ENCODE assay signal across 8 cellular contexts in the genomic region with DNA sequence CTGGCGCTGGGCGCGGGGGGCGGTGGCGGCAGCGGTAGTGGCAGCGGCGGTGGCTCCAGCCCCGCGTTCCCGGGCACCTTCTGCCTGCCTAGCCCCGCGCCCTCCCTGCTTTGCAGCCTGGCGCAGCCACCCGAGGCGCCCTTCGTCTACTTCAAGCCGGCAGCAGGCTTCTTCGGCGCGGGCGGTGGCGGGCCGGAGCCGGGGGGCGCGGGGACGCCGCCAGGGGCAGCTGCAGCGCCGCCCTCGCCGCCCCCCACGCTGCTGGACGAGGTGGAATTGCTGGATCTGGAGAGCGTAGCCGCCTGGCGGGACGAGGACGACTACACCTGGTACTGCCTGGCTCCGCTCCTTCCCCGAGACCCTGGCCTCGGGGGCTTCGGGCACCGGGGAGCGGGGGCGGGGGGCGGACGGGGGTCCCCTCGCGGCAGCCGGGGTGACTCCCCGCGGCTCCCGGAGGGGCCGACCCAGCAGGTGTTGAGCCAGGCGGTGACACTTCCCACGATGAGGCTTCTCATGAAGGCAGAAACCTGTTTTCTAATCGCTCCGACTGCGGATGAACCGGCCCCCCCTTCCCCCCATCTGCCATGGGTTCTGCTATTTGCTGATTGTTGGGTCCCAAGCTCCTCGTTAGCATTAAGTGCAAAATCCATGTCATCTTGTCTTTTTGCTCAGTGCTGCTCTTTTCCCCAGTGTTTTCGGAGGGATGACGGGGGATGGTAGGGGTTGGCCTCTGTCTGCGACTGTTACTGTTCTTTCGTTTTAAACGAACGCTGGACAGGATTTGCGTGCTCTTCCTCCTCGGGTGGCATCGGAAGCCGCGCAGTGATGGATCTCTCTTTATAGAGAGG. TPM values are rescaled to one million over a fixed set of nuclear protein-coding genes. Genes with fewer than 3 reads are reported as not detected.
DNase-seq lines count a peak whose midpoint lies in the region; ATAC-seq and TF ChIP-seq lines count a peak whose summit lies in the region.

No MANE protein-coding gene starts in this region.

- no peak overlapping the region for H3K27ac ChIP-seq in OCI-LY1 (ENCODE audit: low read depth, low read length, poor library complexity, severe bottlenecking)
- H3K27ac ChIP-seq in foreskin keratinocyte = no peak overlapping the region
- peak overlapping the region; percentile 68 for H3K27ac ChIP-seq in thymus (ENCODE audit: low read depth)

- H3K79me2 ChIP-seq in OCI-LY1 (ENCODE audit: insufficient read depth, low read length) = peaks cover 28% of the 10 kb centered on the region

- peak; percentile 27 for ATAC-seq in GM18873 (IDR thresholded peaks at IDR 0.05; ENCODE audit: low FRiP score, unreplicated experiment)
- peak; percentile 30 for ATAC-seq in HG03135 (IDR thresholded peaks at IDR 0.05; ENCODE audit: unreplicated experiment)
- ATAC-seq in foreskin keratinocyte = peak; percentile 42

- H3K27me3 Mint-ChIP-seq in activated T-helper 2 cell treated with anti-CD3 and anti-CD28 coated beads, Interferon-gamma antibody, Interleukin-2, Interleukin-4, amounts not matched to agents 10 μg/mL and 5 μg/mL and 100 μg/mL, durations not matched to agents 14 hours and 24 hours and 36 hours (ENCODE audit: low read depth) = peaks cover 22% of the 10 kb centered on the region
- H3K27me3 Mint-ChIP-seq in neural crest cell (ENCODE audit: low read depth) = peaks cover 22% of the 10 kb centered on the region

- intact Hi-C loops in activated T-helper 2 cell treated with anti-CD3 and anti-CD28 coated beads, Interferon-gamma antibody, Interleukin-2, Interleukin-4, amounts not matched to agents 10 μg/mL and 5 μg/mL and 100 μg/mL, durations not matched to agents 14 hours and 24 hours and 36 hours (cut with micrococcal nuclease) = loop anchor here (1.0 to 10.0 kb wide), 5 partner anchors 16 to 814 kb away; partner anchors contain the start of gene KCTD12

- no peaks in the 10 kb centered on the region for H3K9me3 ChIP-seq in OCI-LY1 (ENCODE audit: low read length)
- H3K9me3 ChIP-seq in thymus (ENCODE audit: control insufficient read depth) = no peaks in the 10 kb centered on the region

- H3K4me3 Mint-ChIP-seq in activated T-helper 2 cell treated with anti-CD3 and anti-CD28 coated beads, Interferon-gamma antibody, Interleukin-2, Interleukin-4, amounts not matched to agents 10 μg/mL and 5 μg/mL and 100 μg/mL, durations not matched to agents 14 hours and 24 hours and 36 hours (ENCODE audit: low read depth) = peak overlapping the region; percentile 98
- peak overlapping the region; percentile 96 for H3K4me3 Mint-ChIP-seq in neural crest cell

- H3K4me3 ChIP-seq in OCI-LY1 (ENCODE audit: low read depth, low read length, poor library complexity, severe bottlenecking) = peak overlapping the region; percentile 74
- peak overlapping the region; percentile 96 for H3K4me3 ChIP-seq in thymus (ENCODE audit: low read length)

- H3F3A ChIP-seq in OCI-LY1 (ENCODE audit: insufficient read depth, low read length) = no peaks in the 10 kb centered on the region

- H3K4me1 ChIP-seq in OCI-LY1 (ENCODE audit: insufficient read depth, low read length, severe bottlenecking) (peaks cover 50% of the 10 kb centered on the region), foreskin keratinocyte (peaks cover 8% of the 10 kb centered on the region), thymus (ENCODE audit: control insufficient read depth, insufficient read depth, low read length) (peaks cover 6% of the 10 kb centered on the region)

- H4K20me1 ChIP-seq in OCI-LY1 (ENCODE audit: insufficient read depth, low read length) = no peaks in the 10 kb centered on the region

- H3K9ac ChIP-seq in OCI-LY1 (ENCODE audit: low read length) = peak overlapping the region; percentile 69

- no peak overlapping the region for H2AFZ ChIP-seq in OCI-LY1 (ENCODE audit: low read length)

- H3K4me1 Mint-ChIP-seq in activated T-helper 2 cell treated with anti-CD3 and anti-CD28 coated beads, Interferon-gamma antibody, Interleukin-2, Interleukin-4, amounts not matched to agents 10 μg/mL and 5 μg/mL and 100 μg/mL, durations not matched to agents 14 hours and 24 hours and 36 hours (ENCODE audit: low read depth) = peaks cover 39% of the 10 kb centered on the region
- peaks cover 48% of the 10 kb centered on the region for H3K4me1 Mint-ChIP-seq in neural crest cell

- H3K27me3 ChIP-seq in OCI-LY1 (ENCODE audit: insufficient read depth, low read length) (no peaks in the 10 kb centered on the region), foreskin keratinocyte (peaks cover 79% of the 10 kb centered on the region), thymus (ENCODE audit: control insufficient read depth, insufficient read depth) (no peaks in the 10 kb centered on the region)

- DNase-seq in AG08395 (ENCODE audit: low spot score) (peak; percentile 7), foreskin keratinocyte (peak in 1 of 2 donors; percentile 2), neural crest cell (ENCODE audit: low read depth, low spot score) (peak; percentile 32)
- DNase-seq in activated T-helper 2 cell treated with anti-CD3 and anti-CD28 coated beads, Interferon-gamma antibody, Interleukin-2, Interleukin-4, amounts not matched to agents 10 μg/mL and 5 μg/mL and 100 μg/mL, durations not matched to agents 14 hours and 24 hours and 36 hours (ENCODE audit: low spot score) = peak; percentile 39

- H3K36me3 ChIP-seq in OCI-LY1 (ENCODE audit: insufficient read depth, low read length) (no peaks in the 10 kb centered on the region), thymus (ENCODE audit: control insufficient read depth, insufficient read depth) (no peaks in the 10 kb centered on the region)

- peak overlapping the region; percentile 92 for H3K27ac Mint-ChIP-seq in activated T-helper 2 cell treated with anti-CD3 and anti-CD28 coated beads, Interferon-gamma antibody, Interleukin-2, Interleukin-4, amounts not matched to agents 10 μg/mL and 5 μg/mL and 100 μg/mL, durations not matched to agents 14 hours and 24 hours and 36 hours
- H3K27ac Mint-ChIP-seq in neural crest cell (ENCODE audit: unreplicated experiment) = peak overlapping the region; percentile 58

- TF ChIP-seq CTCF in OCI-LY1 (IDR thresholded peaks at IDR 0.05; ENCODE audit: low read length) (peak; percentile 16), foreskin keratinocyte (conservative IDR thresholded peaks at IDR 0.05) (no peak), neural crest cell (conservative IDR thresholded peaks at IDR 0.05) (peak; percentile 29)

- peaks cover 10% of the 10 kb centered on the region for H3K36me3 Mint-ChIP-seq in activated T-helper 2 cell treated with anti-CD3 and anti-CD28 coated beads, Interferon-gamma antibody, Interleukin-2, Interleukin-4, amounts not matched to agents 10 μg/mL and 5 μg/mL and 100 μg/mL, durations not matched to agents 14 hours and 24 hours and 36 hours (ENCODE audit: low read depth)
- H3K36me3 Mint-ChIP-seq in neural crest cell (ENCODE audit: low read depth) = no peaks in the 10 kb centered on the region

- H3K9me3 Mint-ChIP-seq in activated T-helper 2 cell treated with anti-CD3 and anti-CD28 coated beads, Interferon-gamma antibody, Interleukin-2, Interleukin-4, amounts not matched to agents 10 μg/mL and 5 μg/mL and 100 μg/mL, durations not matched to agents 14 hours and 24 hours and 36 hours = peaks cover 4% of the 10 kb centered on the region
- H3K9me3 Mint-ChIP-seq in neural crest cell = peaks cover 3% of the 10 kb centered on the region

- WGBS in thymus = 1% methylated on average over 74 of the region's 74 CpGs

- peak overlapping the region; percentile 88 for H3K4me2 ChIP-seq in OCI-LY1 (ENCODE audit: low read length)

- H3K9me2 ChIP-seq in OCI-LY1 (ENCODE audit: low read depth, low read length) = no peaks in the 10 kb centered on the region

RNA-seq across cellular contexts. Expression of gene SLAIN1, which starts 0.9 kb away (rescaled TPM):
- 33.3 and 35.9 TPM in 2 replicates for total RNA-seq in activated T-helper 2 cell treated with anti-CD3 and anti-CD28 coated beads, Interferon-gamma antibody, Interleukin-2, Interleukin-4, amounts not matched to agents 10 μg/mL and 5 μg/mL and 100 μg/mL, durations not matched to agents 14 hours and 24 hours and 36 hours
- not detected in 2 replicates for total RNA-seq in foreskin keratinocyte
- polyA plus RNA-seq in foreskin keratinocyte = not detected in 2 replicates
- 38.7 and 43.3 TPM in 2 replicates for total RNA-seq in neural crest cell
- 16.3 TPM for polyA plus RNA-seq in thymus

Comparison
In these comparisons a context has a peak if more than half of its experiments do, and no peak if none do; other contexts are left out.
1. RNA of gene SLAIN1, which starts 0.9 kb away (total RNA-seq): 38.7 to 43.3 TPM in neural crest cell and 33.3 to 35.9 TPM in activated T-helper 2 cell treated with anti-CD3 and anti-CD28 coated beads, Interferon-gamma antibody, Interleukin-2, Interleukin-4, amounts not matched to agents 10 μg/mL and 5 μg/mL and 100 μg/mL, durations not matched to agents 14 hours and 24 hours and 36 hours; not detected in foreskin keratinocyte; every median in the first group is over 10 times any median in the second.
2. Peak in every context shown above with its lines, with median percentiles within 50 percentile points of each other: ATAC-seq.